In genomic region chr12:24198070-24198469, GRCh38 we compare ENCODE assay signal across 33 cellular contexts.
DNase-seq lines count a peak whose midpoint lies in the region; ATAC-seq, FAIRE-seq and TF ChIP-seq lines count a peak whose summit lies in the region.
"Had no signal": no experiment of that assay in that cellular context is flagged by ENCODE, and none has a peak within 500 bp of the region (broad histone marks: within the 10 kb centered on the region; RNA-seq: fewer than 3 reads in every experiment).

No MANE protein-coding gene starts in this region.

- H3K4me2 ChIP-seq in HepG2 (ENCODE audit: low read depth, low read length) = no peak overlapping the region
- no peak overlapping the region for H3K4me2 ChIP-seq in Karpas-422 (ENCODE audit: low read depth, low read length, poor library complexity, severe bottlenecking)
- H3K4me2 ChIP-seq: hepatocyte had no signal

- in situ Hi-C loops in HepG2 (cut with HindIII; ENCODE audit: extremely low pct_ligation_motif_present, low pct_unique_long_range_greater_than_20kb) = no loop called here

- H3K9me2 ChIP-seq in Karpas-422 (replicated peaks; ENCODE audit: insufficient read depth, low read length) = no peaks in the 10 kb centered on the region

- peaks cover 0 to 4% (median 1%) of the 10 kb centered on the region in 7 donors for H3K9me3 Mint-ChIP-seq in CD14-positive monocyte
- H3K9me3 Mint-ChIP-seq: activated CD4-positive, alpha-beta T cell treated with anti-CD3 and anti-CD28 coated beads, Interleukin-2, amount 10 ng/mL, durations not matched to agents 24 days and 14 days; activated T-cell treated with anti-CD3 and anti-CD28 coated beads, Interleukin-2, amount 50 U/mL, for 24 hours; naive B cell; T-helper 2 cell treated with Interferon-gamma antibody and Interleukin-4, amounts not matched to agents 5 μg/mL and 100 μg/mL, for 36 hours had no signal

- H2AFZ ChIP-seq in HepG2 (ENCODE audit: low read length) (no peak overlapping the region), Karpas-422 (ENCODE audit: low read length) (no peak overlapping the region)
- H2AFZ ChIP-seq: hepatocyte had no signal

- no peaks in the 10 kb centered on the region for H4K20me1 ChIP-seq in HepG2 (ENCODE audit: insufficient read depth, low read length)
- H4K20me1 ChIP-seq in Karpas-422 (ENCODE audit: insufficient read depth, low read depth, low read length) = no peaks in the 10 kb centered on the region

- FAIRE-seq in HepG2 (lab: Jason Lieb, UNC) = no peak
- FAIRE-seq: H1 had no signal

- H3K27me3 ChIP-seq in HepG2 (ENCODE audit: control insufficient read depth in 1 of 2, insufficient read depth in 2 of 2, low read length in 2 of 2) = peaks cover 0 to 7% of the 10 kb centered on the region in 2 experiments; a peak in 1 of 5 replicates
- H3K27me3 ChIP-seq in right lobe of liver = no peaks in the 10 kb centered on the region
- H3K27me3 ChIP-seq in Karpas-422 (ENCODE audit: low read length) = no peaks in the 10 kb centered on the region
- H3K27me3 ChIP-seq: hepatocyte, neutrophil, Peyer's patch, stomach, thyroid gland had no signal

- no peak overlapping the region for H3K27ac ChIP-seq in HepG2 (ENCODE audit: extremely low read length, insufficient read depth, low read length)
- H3K27ac ChIP-seq in right lobe of liver = no peak overlapping the region
- no peak overlapping the region for H3K27ac ChIP-seq in Karpas-422 (ENCODE audit: low read length)
- H3K27ac ChIP-seq: epithelial cell of prostate, hepatocyte, HL-60, left ventricle myocardium inferior, neutrophil, Peyer's patch, stomach, thyroid gland, VCaP had no signal

- H3K27me3 Mint-ChIP-seq in CD14-positive monocyte (ENCODE audit: low read depth in 3 of 3) = peaks cover 0 to 2% (median 0%) of the 10 kb centered on the region in 3 donors
- H3K27me3 Mint-ChIP-seq: activated CD4-positive, alpha-beta T cell treated with anti-CD3 and anti-CD28 coated beads, Interleukin-2, amount 10 ng/mL, durations not matched to agents 24 days and 14 days; activated T-cell treated with anti-CD3 and anti-CD28 coated beads, Interleukin-2, amount 50 U/mL, for 24 hours; brain; naive B cell; progenitor cell of endocrine pancreas had no signal

- H3K4me1 ChIP-seq in HepG2 (ENCODE audit: insufficient read depth, low read length) (no peaks in the 10 kb centered on the region), right lobe of liver (no peaks in the 10 kb centered on the region), Karpas-422 (ENCODE audit: low read length) (no peaks in the 10 kb centered on the region)
- H3K4me1 ChIP-seq: left ventricle myocardium inferior, Peyer's patch, thyroid gland had no signal

- H3K36me3 ChIP-seq in HepG2 (replicated peaks in 1 of 2; ENCODE audit: control insufficient read depth in 1 of 2, insufficient read depth in 2 of 2, low read length in 2 of 2) (no peaks in the 10 kb centered on the region), right lobe of liver (no peaks in the 10 kb centered on the region), Karpas-422 (ENCODE audit: insufficient read depth, low read length) (no peaks in the 10 kb centered on the region)
- H3K36me3 ChIP-seq: left ventricle myocardium inferior, neutrophil, Peyer's patch, stomach, thyroid gland had no signal

- no peak for TF ChIP-seq RAD21 in HepG2 (CRISPR knock-in tag; IDR thresholded peaks at IDR 0.05)

- intact Hi-C loops in HepG2 (cut with micrococcal nuclease; ENCODE audit: unreplicated experiment) (no loop called here), right lobe of liver (cut with DNase I) (no loop called here), CD14-positive monocyte (cut with micrococcal nuclease) (no loop called here)

- CTCF ChIA-PET in HepG2 (lab: Yijun Ruan, JAX; ENCODE audit: low intra/inter-chr PET ratio, low total read pairs) = no interaction called here

- 44% methylated on average over 3 of the region's 3 CpGs for WGBS in HepG2 (ENCODE audit: low lambda C conversion rate)
- WGBS in right lobe of liver (ENCODE audit: insufficient coverage, low coverage, low lambda C conversion rate, missing lambda C conversion rate) = 80% methylated on average over 3 of the region's 3 CpGs

- no TSS peak for BruUV-seq in HepG2 (replicated peaks; lab: Mats Ljungman, UMichigan)

- H3K9me3 ChIP-seq in HepG2 (ENCODE audit: low read length) (no peaks in the 10 kb centered on the region), right lobe of liver (no peaks in the 10 kb centered on the region), Karpas-422 (ENCODE audit: low read length) (no peaks in the 10 kb centered on the region)
- H3K9me3 ChIP-seq: neutrophil, Peyer's patch, stomach, thyroid gland had no signal

- H3K27ac Mint-ChIP-seq in CD14-positive monocyte = no peak overlapping the region
- H3K27ac Mint-ChIP-seq: activated CD4-positive, alpha-beta T cell treated with anti-CD3 and anti-CD28 coated beads, Interleukin-2, amount 10 ng/mL, durations not matched to agents 24 days and 14 days; activated T-cell treated with anti-CD3 and anti-CD28 coated beads, Interleukin-2, amount 50 U/mL, for 24 hours; CD8-positive, alpha-beta T cell; naive B cell; progenitor cell of endocrine pancreas; T-helper 2 cell treated with Interferon-gamma antibody and Interleukin-4, amounts not matched to agents 5 μg/mL and 100 μg/mL, for 36 hours had no signal

- DNase-seq in HepG2 (ENCODE audit: low spot score) (no peak), right lobe of liver (no peak), astrocyte of the hippocampus (ENCODE audit: low read depth, low spot score) (peak; percentile 86), hepatic stellate cell (ENCODE audit: low spot score) (peak; percentile 4), Karpas-422 (no peak), CD14-positive monocyte (ENCODE audit: low spot score) (no peak), NCI-H128 (lab: John Stamatoyannopoulos, UW; ENCODE audit: unreplicated experiment) (no peak), NCI-H69 (lab: John Stamatoyannopoulos, UW) (no peak)
- DNase-seq: 8988T; activated CD4-positive, alpha-beta T cell treated with anti-CD3 and anti-CD28 coated beads, Interleukin-2, amount 10 ng/mL, durations not matched to agents 24 days and 14 days; activated gamma-delta T cell; activated T-cell treated with anti-CD3 and anti-CD28 coated beads, Interleukin-2, amount 50 U/mL, for 24 hours; CD8-positive, alpha-beta T cell; DMS 273 treated with DMSO at 0.1 percent for 48 hours; effector CD8-positive, alpha-beta T cell; foreskin melanocyte; left ventricle myocardium inferior; naive B cell; NCI-H1092; NCI-H187 treated with DMSO at 0.1 percent for 48 hours; NCI-H2171 treated with DMSO at 0.1 percent for 48 hours; Peyer's patch; stomach; thyroid gland had no signal

- TF ChIP-seq POLR2A in HepG2 (IDR thresholded peaks at IDR 0.05; ENCODE audit: insufficient read depth in 1 of 2, low read depth in 2 of 2, low read length in 2 of 2) = no peak
- TF ChIP-seq POLR2A in right lobe of liver (IDR thresholded peaks at IDR 0.05) = no peak

- H3K4me1 Mint-ChIP-seq in CD14-positive monocyte = no peaks in the 10 kb centered on the region
- H3K4me1 Mint-ChIP-seq: activated CD4-positive, alpha-beta T cell treated with anti-CD3 and anti-CD28 coated beads, Interleukin-2, amount 10 ng/mL, durations not matched to agents 24 days and 14 days had no signal

- H3K9ac ChIP-seq in HepG2 (ENCODE audit: insufficient read depth, low read depth, low read length) (no peak overlapping the region), Karpas-422 (ENCODE audit: low read length) (no peak overlapping the region)

- no peak for ATAC-seq in HepG2
- no peak for ATAC-seq in right lobe of liver
- ATAC-seq: CD8-positive, alpha-beta T cell had no signal

- POLR2A ChIA-PET in HepG2 (lab: Yijun Ruan, JAX) = no interaction called here

- TF ChIP-seq CTCF in HepG2 (CRISPR knock-in tag; IDR thresholded peaks at IDR 0.05) (no peak), right lobe of liver (IDR thresholded peaks at IDR 0.05) (no peak), CD14-positive monocyte (IDR thresholded peaks at IDR 0.05) (no peak)

- TF ChIP-seq EP300 in HepG2 (IDR thresholded peaks at IDR 0.05; ENCODE audit: low read depth in 2 of 2, low read length in 2 of 2) (no peak), HepG2 (CRISPR knock-in tag; IDR thresholded peaks at IDR 0.05; ENCODE audit: borderline replicate concordance) (no peak)

- H3K4me3 ChIP-seq in HepG2 (replicated peaks in 1 of 3; ENCODE audit: insufficient read depth in 1 of 3, low read depth in 2 of 3, low read length in 3 of 3) = no peak overlapping the region
- no peak overlapping the region for H3K4me3 ChIP-seq in right lobe of liver
- no peak overlapping the region for H3K4me3 ChIP-seq in Karpas-422 (ENCODE audit: low read length)
- H3K4me3 ChIP-seq: hepatocyte, left ventricle myocardium inferior, Peyer's patch, stomach, thyroid gland had no signal

- H3K79me2 ChIP-seq in HepG2 (ENCODE audit: insufficient read depth, low read length) (no peaks in the 10 kb centered on the region), Karpas-422 (ENCODE audit: low read length) (no peaks in the 10 kb centered on the region)
- H3K79me2 ChIP-seq: hepatocyte had no signal

- no peaks in the 10 kb centered on the region for H3K36me3 Mint-ChIP-seq in CD14-positive monocyte
- H3K36me3 Mint-ChIP-seq: brain; CD8-positive, alpha-beta T cell; naive B cell had no signal

- H3K4me3 Mint-ChIP-seq in CD14-positive monocyte = no peak overlapping the region
- H3K4me3 Mint-ChIP-seq: activated CD4-positive, alpha-beta T cell treated with anti-CD3 and anti-CD28 coated beads, Interleukin-2, amount 10 ng/mL, durations not matched to agents 24 days and 14 days; activated T-cell treated with anti-CD3 and anti-CD28 coated beads, Interleukin-2, amount 50 U/mL, for 24 hours; brain; CD8-positive, alpha-beta T cell; naive B cell; T-helper 2 cell treated with Interferon-gamma antibody and Interleukin-4, amounts not matched to agents 5 μg/mL and 100 μg/mL, for 36 hours had no signal

TF ChIP-seq in HepG2, 621 proteins besides CTCF, POLR2A, EP300 and RAD21:
- TF ChIP-seq SP2 (CRISPR knock-in tag; IDR thresholded peaks at IDR 0.05) = no peak
- TF ChIP-seq HNRNPK (IDR thresholded peaks at IDR 0.05; ENCODE audit: low read depth, low read length, poor library complexity, severe bottlenecking) = peak; percentile 47

Comparison
In these comparisons a context has a peak if more than half of its experiments do, and no peak if none do; other contexts are left out.
1. DNase-seq: peak in astrocyte of the hippocampus (single experiment) and hepatic stellate cell (single experiment); none in HepG2 (single experiment), right lobe of liver (0 of 3), Karpas-422 (single experiment), CD14-positive monocyte (single experiment), NCI-H128 (single experiment) and NCI-H69 (single experiment).